9 cellular contexts compared by ENCODE assay signal in genomic region chrX:40644821-40645358, GRCh38. TPM values are rescaled to one million over a fixed set of nuclear protein-coding genes. Genes with fewer than 3 reads are reported as not detected.
A peak's percentile ranks its signal among the peaks of the same experiment; 100 is the strongest.
DNase-seq lines count a peak whose midpoint lies in the region; ATAC-seq, FAIRE-seq and TF ChIP-seq lines count a peak whose summit lies in the region.
"Had no signal": no experiment of that assay in that cellular context is flagged by ENCODE, and none has a peak within 500 bp of the region (broad histone marks: within the 10 kb centered on the region; RNA-seq: fewer than 3 reads in every experiment).

No MANE protein-coding gene starts in this region.

- H3K27ac ChIP-seq in body of pancreas (peak overlapping the region in 3 of 4 donors; percentile 55 to 85 (median 74)), kidney (ENCODE audit: low read depth in 2 of 2, low read length in 2 of 2) (peak overlapping the region; percentile 89 to 93)
- H3K27ac ChIP-seq: 22Rv1 had no signal

- H3K9me3 ChIP-seq in body of pancreas (no peaks in the 10 kb centered on the region), kidney (ENCODE audit: control insufficient read depth in 1 of 2, low read length in 2 of 2) (no peaks in the 10 kb centered on the region)

- WGBS in body of pancreas, 2 donors = 3 to 15% methylated on average over 4 of the region's 4 CpGs

- H3K4me3 ChIP-seq in body of pancreas (no peak overlapping the region), kidney (ENCODE audit: low read length in 2 of 2) (peak overlapping the region; percentile 51 to 65)

- H3K4me1 ChIP-seq in body of pancreas (peaks cover 21% of the 10 kb centered on the region), kidney (ENCODE audit: control insufficient read depth in 1 of 2, insufficient read depth in 1 of 2, low read depth in 1 of 2, low read length in 2 of 2) (peaks cover 0 to 9% of the 10 kb centered on the region in 2 donors)

- no peaks in the 10 kb centered on the region for H3K27me3 ChIP-seq in body of pancreas

- peak; percentile 46 for ATAC-seq in HG03571 (IDR thresholded peaks at IDR 0.05; ENCODE audit: unreplicated experiment)
- peak; percentile 36 for ATAC-seq in body of pancreas

- intact Hi-C loops in body of pancreas (cut with DNase I) = no loop called here
- intact Hi-C loops in kidney (cut with DNase I) = no loop called here

- peak overlapping the region; percentile 41 to 67 for H3K9ac ChIP-seq in kidney (ENCODE audit: low read length in 2 of 2)

- DNase-seq in DMS 273 (lab: John Stamatoyannopoulos, UW; ENCODE audit: unreplicated experiment) (peak; percentile 38), DMS 273 treated with DMSO at 0.1 percent for 48 hours (lab: John Stamatoyannopoulos, UW) (no peak), T-helper 22 cell (ENCODE audit: low read depth) (peak; percentile 39), body of pancreas (peak; percentile 26 to 69 (median 55)), kidney (peak; percentile 80), NCI-H1092 treated with DMSO at 0.1 percent for 48 hours (lab: John Stamatoyannopoulos, UW) (no peak)
- peak; percentile 13 for DNase-seq in stimulated activated CD4-positive, alpha-beta T cell treated with anti-CD3 and anti-CD28 coated beads, Interleukin-4, amount 100 ng/mL, for 1 hour

- peak in 1 of 3 donors; percentile 26 for TF ChIP-seq POLR2A in body of pancreas (IDR thresholded peaks at IDR 0.05)

- TF ChIP-seq CTCF in body of pancreas (IDR thresholded peaks at IDR 0.05) (no peak), kidney (IDR thresholded peaks at IDR 0.05; ENCODE audit: borderline replicate concordance, extremely low read depth, insufficient read depth) (no peak)

- H3K36me3 ChIP-seq in body of pancreas (replicated peaks in 1 of 2; ENCODE audit: insufficient read depth in 1 of 2, low read depth in 2 of 2) = no peaks in the 10 kb centered on the region
- no peaks in the 10 kb centered on the region for H3K36me3 ChIP-seq in kidney (ENCODE audit: control insufficient read depth in 1 of 2, insufficient read depth in 2 of 2, low read length in 2 of 2)

- FAIRE-seq in kidney (lab: Jason Lieb, UNC) = no peak

RNA-seq across cellular contexts. Expression of gene CXorf38, which starts 2.5 kb away (rescaled TPM):
- 10 to 100 TPM; 10.6 to 10.9 TPM for total RNA-seq in body of pancreas
- total RNA-seq in kidney = 19.3 TPM
- 6.3 TPM for polyA plus RNA-seq in kidney (ENCODE audit: insufficient read depth, low read depth, low replicate concordance)

RNA-seq across cellular contexts. Expression of gene MPC1L, which starts 21.7 kb away (rescaled TPM):
- total RNA-seq in body of pancreas (not detected), kidney (not detected)
- polyA plus RNA-seq in kidney (ENCODE audit: insufficient read depth, low read depth, low replicate concordance) = not detected

Comparison
In these comparisons a context has a peak if more than half of its experiments do, and no peak if none do; other contexts are left out.
1. DNase-seq: peak in DMS 273 (single experiment), T-helper 22 cell (single experiment), body of pancreas (4 of 4), kidney (single experiment) and stimulated activated CD4-positive, alpha-beta T cell treated with anti-CD3 and anti-CD28 coated beads, Interleukin-4, amount 100 ng/mL, for 1 hour (single experiment); none in DMS 273 treated with DMSO at 0.1 percent for 48 hours (single experiment) and NCI-H1092 treated with DMSO at 0.1 percent for 48 hours (single experiment).
2. H3K4me3 ChIP-seq: peak in kidney (2 of 2); none in body of pancreas (0 of 2).